ENCODE assay signal across 23 cellular contexts in genomic region chr1:68202239-68202832, GRCh38. TPM values are rescaled to one million over a fixed set of nuclear protein-coding genes. Genes with fewer than 3 reads are reported as not detected.
DNase-seq lines count a peak whose midpoint lies in the region; ATAC-seq lines count a peak whose summit lies in the region.
"Had no signal": no experiment of that assay in that cellular context is flagged by ENCODE, and none has a peak within 500 bp of the region (broad histone marks: within the 10 kb centered on the region; RNA-seq: fewer than 3 reads in every experiment).

No MANE protein-coding gene starts in this region.

- no peaks in the 10 kb centered on the region for H3K4me1 Mint-ChIP-seq in naive thymus-derived CD4-positive, alpha-beta T cell
- H3K4me1 Mint-ChIP-seq: natural killer cell had no signal

- CTCF ChIA-PET in naive thymus-derived CD4-positive, alpha-beta T cell (lab: Charles Lee), result no interaction called here

- H3K36me3 Mint-ChIP-seq in naive thymus-derived CD4-positive, alpha-beta T cell, result no peaks in the 10 kb centered on the region
- H3K36me3 Mint-ChIP-seq: natural killer cell had no signal

- no peaks in the 10 kb centered on the region for H3K9me3 Mint-ChIP-seq in naive thymus-derived CD4-positive, alpha-beta T cell
- H3K9me3 Mint-ChIP-seq: CD4-positive, alpha-beta T cell; GM23338 had no signal

- H3K27ac ChIP-seq in stomach smooth muscle (ENCODE audit: low read length), result peak overlapping the region; percentile 12
- no peak overlapping the region for H3K27ac ChIP-seq in naive thymus-derived CD4-positive, alpha-beta T cell (ENCODE audit: low read depth, low read length)
- H3K27ac ChIP-seq: lower lobe of right lung, WERI-Rb-1 had no signal

- H3K36me3 ChIP-seq in adipocyte (ENCODE audit: control insufficient read depth, insufficient read depth, low read length, severe bottlenecking) (no peaks in the 10 kb centered on the region), stomach smooth muscle (ENCODE audit: control insufficient read depth in 2 of 2, insufficient read depth in 2 of 2, low read length in 2 of 2) (no peaks in the 10 kb centered on the region)
- H3K36me3 ChIP-seq in naive thymus-derived CD4-positive, alpha-beta T cell (ENCODE audit: control insufficient read depth in 2 of 3, insufficient read depth in 3 of 3, low read length in 3 of 3), result no peaks in the 10 kb centered on the region
- H3K36me3 ChIP-seq: esophagus squamous epithelium, lower lobe of right lung, transverse colon, WERI-Rb-1 had no signal

- intact Hi-C loops in naive thymus-derived CD4-positive, alpha-beta T cell (cut with micrococcal nuclease), result no loop called here

- H3K4me3 Mint-ChIP-seq in naive thymus-derived CD4-positive, alpha-beta T cell, result no peak overlapping the region
- H3K4me3 Mint-ChIP-seq: CD4-positive, alpha-beta T cell; GM23338; natural killer cell had no signal

- peak overlapping the region; percentile 43 for H3K4me3 ChIP-seq in adipocyte (ENCODE audit: low read length)
- no peak overlapping the region for H3K4me3 ChIP-seq in stomach smooth muscle (ENCODE audit: low read length in 2 of 2)
- no peak overlapping the region for H3K4me3 ChIP-seq in naive thymus-derived CD4-positive, alpha-beta T cell (ENCODE audit: low read length)
- H3K4me3 ChIP-seq: esophagus squamous epithelium, GM23338, lower lobe of right lung, transverse colon had no signal

- peak overlapping the region in 1 of 9 donors; percentile 7 for H3K27ac Mint-ChIP-seq in naive thymus-derived CD4-positive, alpha-beta T cell
- H3K27ac Mint-ChIP-seq: CD4-positive, alpha-beta T cell; GM23338; natural killer cell had no signal

- peaks cover 0 to 3% (median 0%) of the 10 kb centered on the region in 5 donors for H3K27me3 Mint-ChIP-seq in naive thymus-derived CD4-positive, alpha-beta T cell

- H3K4me1 ChIP-seq in adipocyte (ENCODE audit: control insufficient read depth, insufficient read depth, low read length) (peaks cover 44% of the 10 kb centered on the region), stomach smooth muscle (ENCODE audit: control insufficient read depth, insufficient read depth, low read length) (peaks cover 20% of the 10 kb centered on the region)
- no peaks in the 10 kb centered on the region for H3K4me1 ChIP-seq in naive thymus-derived CD4-positive, alpha-beta T cell (ENCODE audit: control insufficient read depth in 2 of 2, insufficient read depth in 2 of 2, low read length in 2 of 2)

- POLR2A ChIA-PET in naive thymus-derived CD4-positive, alpha-beta T cell (lab: Charles Lee), result no interaction called here

- H3K9ac ChIP-seq in adipocyte (ENCODE audit: low read length), result no peak overlapping the region
- no peak overlapping the region for H3K9ac ChIP-seq in stomach smooth muscle (ENCODE audit: low read length in 2 of 2)

- DNase-seq in NCI-H2081 (lab: John Stamatoyannopoulos, UW) (peak; percentile 45 to 76), NCI-H2081 treated with DMSO at 0.1 percent for 48 hours (lab: John Stamatoyannopoulos, UW) (no peak), adipocyte (ENCODE audit: low read depth) (peak; percentile 78), iPS-NIHi11 (ENCODE audit: low spot score) (peak; percentile 15), NK-92 (lab: John Stamatoyannopoulos, UW; ENCODE audit: unreplicated experiment) (no peak)
- no peak for DNase-seq in stimulated activated CD4-positive, alpha-beta T cell treated with anti-CD3 and anti-CD28 coated beads, Interleukin-4, amount 100 ng/mL, for 4 hours
- DNase-seq in naive thymus-derived CD4-positive, alpha-beta T cell, result no peak
- DNase-seq: aorta; CD4-positive, alpha-beta T cell; dermis blood vessel endothelial cell; DMS79 treated with DMSO at 0.1 percent for 48 hours; esophagus squamous epithelium; lower lobe of right lung; natural killer cell; NCI-H187; NCI-H510A treated with DMSO at 0.1 percent for 48 hours; stimulated activated CD4-positive, alpha-beta T cell treated with anti-CD3 and anti-CD28 coated beads, Interleukin-4, amount 100 ng/mL, for 1 hour; SW 1271; transverse colon; WERI-Rb-1 had no signal

- no peaks in the 10 kb centered on the region for H3K9me3 ChIP-seq in adipocyte (ENCODE audit: control insufficient read depth, low read length)
- no peaks in the 10 kb centered on the region for H3K9me3 ChIP-seq in stomach smooth muscle (ENCODE audit: control insufficient read depth in 2 of 2, low read length in 2 of 2)
- H3K9me3 ChIP-seq in naive thymus-derived CD4-positive, alpha-beta T cell (ENCODE audit: control insufficient read depth in 2 of 3, low read length in 3 of 3), result no peaks in the 10 kb centered on the region
- H3K9me3 ChIP-seq: esophagus squamous epithelium, lower lobe of right lung, transverse colon had no signal

- ATAC-seq in naive thymus-derived CD4-positive, alpha-beta T cell, result no peak
- ATAC-seq: GM23338, lower lobe of right lung, natural killer cell had no signal

- H3K27me3 ChIP-seq in adipocyte (replicated peaks; ENCODE audit: control insufficient read depth, insufficient read depth, low read length) (no peaks in the 10 kb centered on the region), stomach smooth muscle (ENCODE audit: control insufficient read depth in 1 of 2, insufficient read depth in 2 of 2, low read length in 2 of 2) (no peaks in the 10 kb centered on the region)
- H3K27me3 ChIP-seq in naive thymus-derived CD4-positive, alpha-beta T cell (ENCODE audit: control insufficient read depth in 2 of 2, insufficient read depth in 2 of 2, low read length in 2 of 2), result no peaks in the 10 kb centered on the region
- H3K27me3 ChIP-seq: esophagus squamous epithelium, transverse colon had no signal

RNA-seq across cellular contexts. Expression of gene WLS, which starts 30.0 kb away (rescaled TPM):
- total RNA-seq in naive thymus-derived CD4-positive, alpha-beta T cell, result 10 to 100 TPM in 1 of 5 experiments, under 1 TPM in 2, not detected in 2; 0.50 to 12.2 (median 0.62) TPM
- not detected for polyA plus RNA-seq in naive thymus-derived CD4-positive, alpha-beta T cell
- total RNA-seq: activated CD8-positive, alpha-beta memory T cell treated with anti-CD3 and anti-CD28 coated beads for 36 hours had no signal

Comparison
In these comparisons a context has a peak if more than half of its experiments do, and no peak if none do; other contexts are left out.
1. DNase-seq: peak in NCI-H2081 (2 of 2), adipocyte (single experiment) and iPS-NIHi11 (single experiment); none in NCI-H2081 treated with DMSO at 0.1 percent for 48 hours (single experiment), NK-92 (single experiment), stimulated activated CD4-positive, alpha-beta T cell treated with anti-CD3 and anti-CD28 coated beads, Interleukin-4, amount 100 ng/mL, for 4 hours (0 of 2) and naive thymus-derived CD4-positive, alpha-beta T cell (0 of 9).